10 cellular contexts compared by ENCODE assay signal in the genomic region with DNA sequence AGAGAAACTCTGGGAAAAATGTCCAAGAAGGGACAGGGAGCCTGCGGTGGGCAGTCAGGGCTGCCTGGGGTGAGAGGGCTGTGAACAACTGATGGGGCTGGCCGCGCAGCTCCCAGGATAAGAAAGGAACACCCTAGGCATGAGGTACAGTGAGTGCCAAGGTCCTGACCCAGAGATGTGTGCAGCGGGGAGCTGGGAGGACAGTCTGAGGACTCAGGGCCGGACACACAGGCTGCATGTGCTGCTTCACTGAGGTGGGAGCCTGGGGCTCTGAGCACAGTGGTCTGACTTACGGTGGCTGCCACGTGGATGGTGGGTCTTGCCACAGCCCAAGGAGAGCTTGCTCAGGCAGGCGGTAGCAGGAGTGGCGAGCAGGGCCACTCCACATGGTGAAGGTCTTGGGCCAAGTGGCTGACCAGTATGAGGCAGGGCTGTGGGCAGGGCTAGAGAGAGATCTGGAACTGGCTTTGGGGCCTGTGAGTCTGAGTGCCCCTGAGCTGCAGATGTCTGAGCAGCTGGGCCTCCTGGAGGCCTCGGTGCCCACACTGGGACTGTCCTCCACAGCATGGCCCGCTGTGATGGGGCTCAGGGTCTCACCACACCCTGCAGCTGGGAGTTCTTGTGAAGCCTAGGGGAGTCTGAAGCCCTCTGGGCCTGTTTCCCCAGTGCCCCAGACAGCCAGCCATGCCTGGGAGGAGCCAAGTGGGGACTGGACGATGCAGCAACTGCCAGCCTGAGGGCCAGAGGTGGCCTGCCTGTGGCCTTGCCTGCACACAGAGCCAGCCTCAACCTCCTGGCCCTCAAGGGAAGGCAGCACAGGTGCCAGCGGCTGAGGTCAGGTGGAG.
DNase-seq lines count a peak whose midpoint lies in the region; ATAC-seq and TF ChIP-seq lines count a peak whose summit lies in the region.
"Had no signal": no experiment of that assay in that cellular context is flagged by ENCODE, and none has a peak within 500 bp of the region (broad histone marks: within the 10 kb centered on the region; RNA-seq: fewer than 3 reads in every experiment).

No MANE protein-coding gene starts in this region.

- H3K36me3 ChIP-seq in thyroid gland, result no peaks in the 10 kb centered on the region

- H3K36me3 Mint-ChIP-seq in activated CD4-positive, alpha-beta T cell treated with anti-CD3 and anti-CD28 coated beads, Interleukin-2, amount 10 ng/mL, durations not matched to agents 7 days and 5 days (ENCODE audit: low read depth), result no peaks in the 10 kb centered on the region
- no peaks in the 10 kb centered on the region for H3K36me3 Mint-ChIP-seq in activated CD4-positive, alpha-beta T cell treated with anti-CD3 and anti-CD28 coated beads, Interleukin-2, amount 10 ng/mL, durations not matched to agents 24 days and 14 days (ENCODE audit: low read depth)

- intact Hi-C loops in activated CD4-positive, alpha-beta T cell treated with anti-CD3 and anti-CD28 coated beads, Interleukin-2, amount 10 ng/mL, durations not matched to agents 24 days and 14 days (cut with micrococcal nuclease), result no loop called here
- intact Hi-C loops in thyroid gland (cut with DNase I), result no loop called here

- no peak overlapping the region for H3K4me3 ChIP-seq in thyroid gland (replicated peaks in 1 of 3)

- H3K4me1 Mint-ChIP-seq in activated CD4-positive, alpha-beta T cell treated with anti-CD3 and anti-CD28 coated beads, Interleukin-2, amount 10 ng/mL, durations not matched to agents 7 days and 5 days, result peaks cover 9% of the 10 kb centered on the region
- H3K4me1 Mint-ChIP-seq in activated CD4-positive, alpha-beta T cell treated with anti-CD3 and anti-CD28 coated beads, Interleukin-2, amount 10 ng/mL, durations not matched to agents 24 days and 14 days, result peaks cover 6% of the 10 kb centered on the region

- WGBS in thyroid gland, 2 donors, result 87 to 93% methylated on average over 8 to 10 of the region's 13 CpGs

- no peak overlapping the region for H3K27ac ChIP-seq in thyroid gland

- POLR2A ChIA-PET in activated CD4-positive, alpha-beta T cell treated with anti-CD3 and anti-CD28 coated beads, Interleukin-2, amount 10 ng/mL, durations not matched to agents 7 days and 5 days (lab: Charles Lee), result no interaction called here

- no peak for TF ChIP-seq CTCF in thyroid gland (IDR thresholded peaks at IDR 0.05)

- H3K27me3 ChIP-seq in thyroid gland, result no peaks in the 10 kb centered on the region

- no peaks in the 10 kb centered on the region for H3K9me3 Mint-ChIP-seq in activated CD4-positive, alpha-beta T cell treated with anti-CD3 and anti-CD28 coated beads, Interleukin-2, amount 10 ng/mL, durations not matched to agents 7 days and 5 days
- no peaks in the 10 kb centered on the region for H3K9me3 Mint-ChIP-seq in activated CD4-positive, alpha-beta T cell treated with anti-CD3 and anti-CD28 coated beads, Interleukin-2, amount 10 ng/mL, durations not matched to agents 24 days and 14 days

- ATAC-seq in left lobe of liver, result no peak

- CTCF ChIA-PET in activated CD4-positive, alpha-beta T cell treated with anti-CD3 and anti-CD28 coated beads, Interleukin-2, amount 10 ng/mL, durations not matched to agents 7 days and 5 days (lab: Charles Lee), result interaction anchor here (0.8 to 2.4 kb wide), 3 partner anchors 62 to 189 kb away, joined by 3 to 7 read pairs (median 3); no protein-coding TSS in a partner anchor

- H3K4me3 Mint-ChIP-seq in activated CD4-positive, alpha-beta T cell treated with anti-CD3 and anti-CD28 coated beads, Interleukin-2, amount 10 ng/mL, durations not matched to agents 7 days and 5 days, result no peak overlapping the region
- H3K4me3 Mint-ChIP-seq in activated CD4-positive, alpha-beta T cell treated with anti-CD3 and anti-CD28 coated beads, Interleukin-2, amount 10 ng/mL, durations not matched to agents 24 days and 14 days, result no peak overlapping the region

- H3K4me1 ChIP-seq in thyroid gland, result peaks cover 11 to 16% of the 10 kb centered on the region in 2 donors
- H3K4me1 ChIP-seq: Caco-2 had no signal

- TF ChIP-seq POLR2A in thyroid gland (IDR thresholded peaks at IDR 0.05), result no peak

- no peak for DNase-seq in activated CD4-positive, alpha-beta T cell treated with anti-CD3 and anti-CD28 coated beads, Interleukin-2, amount 10 ng/mL, durations not matched to agents 7 days and 5 days
- DNase-seq in activated CD4-positive, alpha-beta T cell treated with anti-CD3 and anti-CD28 coated beads, Interleukin-2, amount 10 ng/mL, durations not matched to agents 24 days and 14 days, result no peak
- DNase-seq in activated CD8-positive, alpha-beta memory T cell treated with anti-CD3 and anti-CD28 coated beads, Interleukin-2, amount 50 U/mL, for 48 hours, result peak; percentile 41
- peak; percentile 39 for DNase-seq in left lobe of liver (ENCODE audit: low spot score)
- DNase-seq in thyroid gland, result peak; percentile 0
- no peak for DNase-seq in middle frontal gyrus (ENCODE audit: extremely low spot score, low spot score)
- DNase-seq in NK-92 (lab: John Stamatoyannopoulos, UW; ENCODE audit: unreplicated experiment), result no peak
- DNase-seq in AML-193 (lab: John Stamatoyannopoulos, UW), result no peak
- DNase-seq: foreskin melanocyte had no signal

- H3K27ac Mint-ChIP-seq in activated CD4-positive, alpha-beta T cell treated with anti-CD3 and anti-CD28 coated beads, Interleukin-2, amount 10 ng/mL, durations not matched to agents 7 days and 5 days, result peak overlapping the region; percentile 54
- no peak overlapping the region for H3K27ac Mint-ChIP-seq in activated CD4-positive, alpha-beta T cell treated with anti-CD3 and anti-CD28 coated beads, Interleukin-2, amount 10 ng/mL, durations not matched to agents 24 days and 14 days

- H3K9me3 ChIP-seq in thyroid gland, result no peaks in the 10 kb centered on the region
- H3K9me3 ChIP-seq: Caco-2 had no signal

- no peaks in the 10 kb centered on the region for H3K27me3 Mint-ChIP-seq in activated CD4-positive, alpha-beta T cell treated with anti-CD3 and anti-CD28 coated beads, Interleukin-2, amount 10 ng/mL, durations not matched to agents 7 days and 5 days
- no peaks in the 10 kb centered on the region for H3K27me3 Mint-ChIP-seq in activated CD4-positive, alpha-beta T cell treated with anti-CD3 and anti-CD28 coated beads, Interleukin-2, amount 10 ng/mL, durations not matched to agents 24 days and 14 days

Comparison
In these comparisons a context has a peak if more than half of its experiments do, and no peak if none do; other contexts are left out.
1. DNase-seq: peak in activated CD8-positive, alpha-beta memory T cell treated with anti-CD3 and anti-CD28 coated beads, Interleukin-2, amount 50 U/mL, for 48 hours (single experiment), left lobe of liver (single experiment) and thyroid gland (2 of 2); none in activated CD4-positive, alpha-beta T cell treated with anti-CD3 and anti-CD28 coated beads, Interleukin-2, amount 10 ng/mL, durations not matched to agents 7 days and 5 days (single experiment), activated CD4-positive, alpha-beta T cell treated with anti-CD3 and anti-CD28 coated beads, Interleukin-2, amount 10 ng/mL, durations not matched to agents 24 days and 14 days (single experiment), middle frontal gyrus (single experiment), NK-92 (single experiment) and AML-193 (0 of 2).